In genomic region chr1:38006008-38006828, GRCh38 we compare ENCODE assay signal across 8 cellular contexts. TPM values are rescaled to one million over a fixed set of nuclear protein-coding genes. Genes with fewer than 3 reads are reported as not detected.
A peak's percentile ranks its signal among the peaks of the same experiment; 100 is the strongest.
DNase-seq lines count a peak whose midpoint lies in the region; ATAC-seq, FAIRE-seq and TF ChIP-seq lines count a peak whose summit lies in the region.

No MANE protein-coding gene starts in this region.

- no peak overlapping the region for H3K4me3 ChIP-seq in CD8-positive, alpha-beta memory T cell (ENCODE audit: low read length)
- peak overlapping the region; percentile 41 to 93 for H3K4me3 ChIP-seq in foreskin fibroblast (ENCODE audit: low read depth in 1 of 2, low read length in 2 of 2)
- no peak overlapping the region for H3K4me3 ChIP-seq in trophoblast cell (ENCODE audit: low read depth, low read length)

- peak overlapping the region; percentile 40 for H4K12ac ChIP-seq in trophoblast cell (ENCODE audit: low read depth, low read length)

- no peak for TF ChIP-seq POLR2A in H54 (IDR thresholded peaks at IDR 0.05; ENCODE audit: low read depth, low read length)

- peak overlapping the region; percentile 81 for H2AFZ ChIP-seq in trophoblast cell (ENCODE audit: insufficient read depth, low read length, poor library complexity)

- peak overlapping the region; percentile 68 to 95 (median 82) for H3K27ac Mint-ChIP-seq in CD8-positive, alpha-beta memory T cell
- H3K27ac Mint-ChIP-seq in T-cell = peak overlapping the region; percentile 65 to 83

- H2BK12ac ChIP-seq in trophoblast cell (ENCODE audit: low read length) = peak overlapping the region; percentile 80

- in situ Hi-C loops in ACHN (cut with HindIII; ENCODE audit: low pct_ligation_motif_present, low pct_unique_long_range_greater_than_20kb, low sequenced_read_pairs) = no loop called here

- H3K4me2 ChIP-seq in trophoblast cell (ENCODE audit: low read length) = peak overlapping the region; percentile 46

- peak overlapping the region; percentile 70 for H4K91ac ChIP-seq in trophoblast cell (ENCODE audit: low read depth, low read length)

- H3K9ac ChIP-seq in trophoblast cell (ENCODE audit: low read length) = no peak overlapping the region

- peak overlapping the region; percentile 28 for H3K18ac ChIP-seq in trophoblast cell (ENCODE audit: low read length)

- peak overlapping the region; percentile 96 for H3K14ac ChIP-seq in trophoblast cell (ENCODE audit: low read length)

- H3K9me3 Mint-ChIP-seq in CD8-positive, alpha-beta memory T cell = no peaks in the 10 kb centered on the region
- no peaks in the 10 kb centered on the region for H3K9me3 Mint-ChIP-seq in T-cell

- POLR2A ChIA-PET in CD8-positive, alpha-beta memory T cell (lab: Charles Lee) = no interaction called here
- POLR2A ChIA-PET in T-cell (lab: Charles Lee) = interaction anchor here in 1 of 2 donors (0.6 kb wide), 1 partner anchor 1170 kb away, joined by 4 read pairs; no protein-coding TSS in a partner anchor

- H3K79me2 ChIP-seq in trophoblast cell (ENCODE audit: control insufficient read depth, insufficient read depth, low read length, poor library complexity) = peaks cover 22% of the 10 kb centered on the region

- FAIRE-seq in H54 (lab: Jason Lieb, UNC) = no peak

- no peaks in the 10 kb centered on the region for H3K36me3 ChIP-seq in CD8-positive, alpha-beta memory T cell (ENCODE audit: insufficient read depth, low read length)
- no peaks in the 10 kb centered on the region for H3K36me3 ChIP-seq in trophoblast cell (ENCODE audit: control insufficient read depth in 1 of 2, insufficient read depth in 2 of 2, low read length in 2 of 2)

- H2AK5ac ChIP-seq in trophoblast cell (ENCODE audit: low read length) = peak overlapping the region; percentile 15

- no peaks in the 10 kb centered on the region for H3K9me3 ChIP-seq in CD8-positive, alpha-beta memory T cell (ENCODE audit: low read length)
- H3K9me3 ChIP-seq in trophoblast cell (ENCODE audit: insufficient read depth, low read depth, low read length) = no peaks in the 10 kb centered on the region

- ATAC-seq in T-cell (replicated peaks in 1 of 4) = no peak
- ATAC-seq in HG03520 (IDR thresholded peaks at IDR 0.05; ENCODE audit: unreplicated experiment) = no peak

- peak overlapping the region; percentile 14 for H3K27ac ChIP-seq in CD8-positive, alpha-beta memory T cell (ENCODE audit: low read depth, low read length)
- H3K27ac ChIP-seq in trophoblast cell (ENCODE audit: low read depth, low read length) = peak overlapping the region; percentile 24

- H3K4me1 Mint-ChIP-seq in CD8-positive, alpha-beta memory T cell = peaks cover 39 to 49% (median 41%) of the 10 kb centered on the region in 3 donors
- H3K4me1 Mint-ChIP-seq in T-cell = peaks cover 22 to 53% (median 48%) of the 10 kb centered on the region in 3 donors

- no peaks in the 10 kb centered on the region for H3K36me3 Mint-ChIP-seq in CD8-positive, alpha-beta memory T cell
- H3K36me3 Mint-ChIP-seq in T-cell = no peaks in the 10 kb centered on the region

- WGBS in trophoblast cell (ENCODE audit: extremely low coverage, insufficient coverage, insufficient read length) = no CpG with 5 or more reads among the region's 12 CpGs

- peak overlapping the region; percentile 6 for H2BK5ac ChIP-seq in trophoblast cell (ENCODE audit: low read depth, low read length, poor library complexity)

- CTCF ChIA-PET in CD8-positive, alpha-beta memory T cell (lab: Charles Lee) = interaction anchor here (1.4 kb wide), 1 partner anchor 16 kb away, joined by 3 read pairs; no protein-coding TSS in a partner anchor
- CTCF ChIA-PET in T-cell (lab: Charles Lee) = no interaction called here

- peaks cover 19% of the 10 kb centered on the region for H3K79me1 ChIP-seq in trophoblast cell (ENCODE audit: low read length)

- peak overlapping the region; percentile 68 for H4K8ac ChIP-seq in trophoblast cell (ENCODE audit: low read depth, low read length)

- H3K27me3 Mint-ChIP-seq in CD8-positive, alpha-beta memory T cell = peaks cover 0 to 11% of the 10 kb centered on the region in 2 donors
- peaks cover 0 to 3% of the 10 kb centered on the region in 2 donors for H3K27me3 Mint-ChIP-seq in T-cell

- peak overlapping the region; percentile 65 to 84 (median 79) for H3K4me3 Mint-ChIP-seq in CD8-positive, alpha-beta memory T cell
- peak overlapping the region; percentile 62 to 72 (median 71) for H3K4me3 Mint-ChIP-seq in T-cell

- no peaks in the 10 kb centered on the region for H3K27me3 ChIP-seq in CD8-positive, alpha-beta memory T cell (ENCODE audit: insufficient read depth, low read length, poor library complexity, severe bottlenecking)
- H3K27me3 ChIP-seq in trophoblast cell (ENCODE audit: insufficient read depth, low read length) = no peaks in the 10 kb centered on the region

- TF ChIP-seq CTCF in foreskin fibroblast (IDR thresholded peaks at IDR 0.05; ENCODE audit: low read depth, low read length) = no peak

- peaks cover 35% of the 10 kb centered on the region for H3K4me1 ChIP-seq in CD8-positive, alpha-beta memory T cell (ENCODE audit: insufficient read depth, low read length)
- H3K4me1 ChIP-seq in trophoblast cell (ENCODE audit: control insufficient read depth in 1 of 2, insufficient read depth in 2 of 2, low read length in 2 of 2) = peaks cover 21 to 26% of the 10 kb centered on the region in 2 experiments

- no peak overlapping the region for H3K23ac ChIP-seq in trophoblast cell (ENCODE audit: low read length)

- no peak for DNase-seq in CD8-positive, alpha-beta memory T cell
- DNase-seq in T-cell (no peak), foreskin fibroblast (no peak), trophoblast cell (no peak), H54 (ENCODE audit: insufficient read length, low spot score) (no peak), ACHN (no peak)
- no peak for DNase-seq in NK-92 treated with Interleukin-12 subunit alpha and Interleukin-12 subunit beta, amount 100 ng/mL, for 24 hours (lab: John Stamatoyannopoulos, UW)

- H3K4ac ChIP-seq in trophoblast cell (ENCODE audit: low read depth, low read length) = peak overlapping the region; percentile 82

- H2BK120ac ChIP-seq in trophoblast cell (ENCODE audit: insufficient read depth, low read length, poor library complexity) = peak overlapping the region; percentile 70

RNA-seq across cellular contexts. Expression of gene FHL3, which starts 0.9 kb away (rescaled TPM):
- 10 to 100 TPM; 15.4 to 17.5 TPM for total RNA-seq in CD8-positive, alpha-beta memory T cell
- 19.7 TPM for polyA plus RNA-seq in CD8-positive, alpha-beta memory T cell
- total RNA-seq in T-cell = 10 to 100 TPM in 2 of 5 donors, 1 to 10 TPM in 3; 4.1 to 19.3 (median 8.1) TPM
- 56.9 and 57.3 TPM in 2 replicates for polyA plus RNA-seq in trophoblast cell (2013)

RNA-seq across cellular contexts. Expression of gene UTP11, which starts 6.3 kb away (rescaled TPM):
- total RNA-seq in CD8-positive, alpha-beta memory T cell = 10 to 100 TPM; 73.5 to 73.6 TPM
- polyA plus RNA-seq in CD8-positive, alpha-beta memory T cell = 22.4 TPM
- 10 to 100 TPM in 3 of 5 donors, 1 to 10 TPM in 2; 8.5 to 18.3 (median 15.9) TPM for total RNA-seq in T-cell
- polyA plus RNA-seq in trophoblast cell (2013) = 56.4 and 56.8 TPM in 2 replicates

RNA-seq across cellular contexts. Expression of gene SF3A3, which starts 16.4 kb away (rescaled TPM):
- total RNA-seq in CD8-positive, alpha-beta memory T cell = 100 to 1,000 TPM; 116 to 129 TPM
- 94.6 TPM for polyA plus RNA-seq in CD8-positive, alpha-beta memory T cell
- total RNA-seq in T-cell = 10 to 100 TPM; 45.2 to 69.9 (median 53.0) TPM
- polyA plus RNA-seq in trophoblast cell (2013) = 33.9 and 37.1 TPM in 2 replicates

RNA-seq across cellular contexts. Expression of gene POU3F1, which starts 40.4 kb away (rescaled TPM):
- under 1 TPM; 0.44 to 0.57 TPM for total RNA-seq in CD8-positive, alpha-beta memory T cell
- polyA plus RNA-seq in CD8-positive, alpha-beta memory T cell = 0.09 TPM
- under 1 TPM; 0.28 to 0.72 (median 0.64) TPM for total RNA-seq in T-cell
- polyA plus RNA-seq in trophoblast cell (2013) = 0.44 and 0.46 TPM in 2 replicates

RNA-seq across cellular contexts. Expression of gene INPP5B, which starts 59.4 kb away (rescaled TPM):
- total RNA-seq in CD8-positive, alpha-beta memory T cell = 10 to 100 TPM; 24.1 to 25.1 TPM
- polyA plus RNA-seq in CD8-positive, alpha-beta memory T cell = 22.9 TPM
- total RNA-seq in T-cell = 10 to 100 TPM; 27.9 to 35.8 (median 30.9) TPM
- polyA plus RNA-seq in trophoblast cell (2013) = 9.0 TPM in 2 replicates

Comparison
In these comparisons a context has a peak if more than half of its experiments do, and no peak if none do; other contexts are left out.
1. H3K4me3 ChIP-seq: peak in foreskin fibroblast (2 of 2); none in CD8-positive, alpha-beta memory T cell (single experiment) and trophoblast cell (single experiment).